8 cellular contexts compared by ENCODE assay signal in genomic region chr3:113212845-113213375, GRCh38. TPM values are rescaled to one million over a fixed set of nuclear protein-coding genes. Genes with fewer than 3 reads are reported as not detected.
DNase-seq lines count a peak whose midpoint lies in the region; ATAC-seq, FAIRE-seq and TF ChIP-seq lines count a peak whose summit lies in the region.
"Had no signal": no experiment of that assay in that cellular context is flagged by ENCODE, and none has a peak within 500 bp of the region (broad histone marks: within the 10 kb centered on the region; RNA-seq: fewer than 3 reads in every experiment).

No MANE protein-coding gene starts in this region.

- H3K4me3 ChIP-seq in HUES6 (ENCODE audit: low read depth, low read length): peak overlapping the region; percentile 96
- peak overlapping the region; percentile 70 to 94 for H3K4me3 ChIP-seq in ascending aorta
- peak overlapping the region; percentile 79 to 86 (median 82) for H3K4me3 ChIP-seq in keratinocyte (ENCODE audit: control insufficient read depth in 2 of 3, extremely low read depth in 1 of 3, insufficient read depth in 2 of 3, low read depth in 1 of 3, low read length in 3 of 3)

- H3K27ac Mint-ChIP-seq in stimulated activated naive CD8-positive, alpha-beta T cell treated with anti-CD3 and anti-CD28 coated beads, Interleukin-15, amount 100 ng/mL, for 72 hours: no peak overlapping the region

- peaks cover 19% of the 10 kb centered on the region for H3K4me1 Mint-ChIP-seq in stimulated activated naive CD8-positive, alpha-beta T cell treated with anti-CD3 and anti-CD28 coated beads, Interleukin-15, amount 100 ng/mL, for 72 hours

- H3K9ac ChIP-seq in HUES6 (ENCODE audit: low read length) (peak overlapping the region; percentile 89), keratinocyte (ENCODE audit: control insufficient read depth, extremely low read depth, insufficient read depth, low read length) (peak overlapping the region; percentile 77)

- H3K27ac ChIP-seq in HUES6 (ENCODE audit: low read depth, low read length): no peak overlapping the region
- peak overlapping the region; percentile 75 to 90 for H3K27ac ChIP-seq in ascending aorta
- peak overlapping the region; percentile 48 for H3K27ac ChIP-seq in keratinocyte (ENCODE audit: control insufficient read depth, insufficient read depth, low read length)
- H3K27ac ChIP-seq: RWPE1 had no signal

- dilution Hi-C loops in keratinocyte (cut with MboI; ENCODE audit: extremely low pct_ligation_motif_present, low sequenced_read_pairs): no loop called here

- intact Hi-C loops in ascending aorta (cut with DNase I): loop anchor here (5.0 kb wide), 3 partner anchors 49 to 1126 kb away; partner anchors contain the start of gene C3orf52

- H3K27me3 ChIP-seq in HUES6 (ENCODE audit: control insufficient read depth, insufficient read depth, low read length) (peaks cover 36% of the 10 kb centered on the region), ascending aorta (no peaks in the 10 kb centered on the region), keratinocyte (ENCODE audit: control insufficient read depth, extremely low read depth, insufficient read depth, low read length) (no peaks in the 10 kb centered on the region)

- peak; percentile 67 for FAIRE-seq in keratinocyte (lab: Jason Lieb, UNC)

- TF ChIP-seq CTCF in ascending aorta (IDR thresholded peaks at IDR 0.05) (no peak), keratinocyte (optimal IDR thresholded peaks at IDR 0.05 in 1 of 3, IDR thresholded peaks at IDR 0.05 in 1 of 3, conservative IDR thresholded peaks at IDR 0.05 in 1 of 3; ENCODE audit: extremely low read depth in 1 of 3, insufficient read depth in 2 of 3, low read length in 3 of 3) (no peak)

- H3K36me3 ChIP-seq in HUES6 (ENCODE audit: control insufficient read depth, insufficient read depth, low read length) (no peaks in the 10 kb centered on the region), ascending aorta (peaks cover 0 to 4% of the 10 kb centered on the region in 2 donors), keratinocyte (ENCODE audit: control insufficient read depth in 2 of 2, extremely low read depth in 1 of 2, insufficient read depth in 2 of 2, low read length in 2 of 2) (no peaks in the 10 kb centered on the region)

- H3K9me3 ChIP-seq in HUES6 (ENCODE audit: control insufficient read depth, insufficient read depth, low read depth, low read length) (no peaks in the 10 kb centered on the region), ascending aorta (no peaks in the 10 kb centered on the region), keratinocyte (ENCODE audit: control insufficient read depth, low read depth, low read length) (no peaks in the 10 kb centered on the region)

- H2AFZ ChIP-seq in keratinocyte (ENCODE audit: control insufficient read depth, low read length): peak overlapping the region; percentile 95

- no peak for DNase-seq in ascending aorta (ENCODE audit: low spot score in 2 of 2)
- DNase-seq in keratinocyte (ENCODE audit: low read depth, low spot score): no peak
- DNase-seq in stimulated activated naive CD8-positive, alpha-beta T cell treated with anti-CD3 and anti-CD28 coated beads, Interleukin-15, amount 100 ng/mL, for 72 hours: no peak
- no peak for DNase-seq in COLO668 (lab: John Stamatoyannopoulos, UW; ENCODE audit: unreplicated experiment)
- DNase-seq in medulla oblongata (ENCODE audit: extremely low spot score): no peak

- peaks cover 7% of the 10 kb centered on the region for H3K79me2 ChIP-seq in keratinocyte (ENCODE audit: control insufficient read depth, insufficient read depth, low read length)

- no peak for ATAC-seq in stimulated activated naive CD8-positive, alpha-beta T cell treated with anti-CD3 and anti-CD28 coated beads, Interleukin-15, amount 100 ng/mL, for 72 hours
- ATAC-seq in esophagus mucosa: no peak

- no peaks in the 10 kb centered on the region for H3K9me1 ChIP-seq in keratinocyte (ENCODE audit: control insufficient read depth, extremely low read depth, insufficient read depth, low read length)

- peak overlapping the region; percentile 99 for H3K4me2 ChIP-seq in keratinocyte (ENCODE audit: control insufficient read depth, extremely low read depth, insufficient read depth, low read depth, low read length)

- peaks cover 74% of the 10 kb centered on the region for H3K27me3 Mint-ChIP-seq in stimulated activated naive CD8-positive, alpha-beta T cell treated with anti-CD3 and anti-CD28 coated beads, Interleukin-15, amount 100 ng/mL, for 72 hours

- H3K4me1 ChIP-seq in HUES6 (ENCODE audit: control insufficient read depth, insufficient read depth, low read length) (peaks cover 20% of the 10 kb centered on the region), ascending aorta (peaks cover 0 to 4% of the 10 kb centered on the region in 2 donors), keratinocyte (ENCODE audit: control insufficient read depth, extremely low read depth, insufficient read depth, low read length) (peaks cover 32% of the 10 kb centered on the region)

- H3K9me3 Mint-ChIP-seq in stimulated activated naive CD8-positive, alpha-beta T cell treated with anti-CD3 and anti-CD28 coated beads, Interleukin-15, amount 100 ng/mL, for 72 hours: no peaks in the 10 kb centered on the region

- no peaks in the 10 kb centered on the region for H4K20me1 ChIP-seq in keratinocyte (ENCODE audit: control insufficient read depth, extremely low read depth, insufficient read depth, low read length)

- peak overlapping the region; percentile 70 to 76 for H3K4me3 Mint-ChIP-seq in stimulated activated naive CD8-positive, alpha-beta T cell treated with anti-CD3 and anti-CD28 coated beads, Interleukin-15, amount 100 ng/mL, for 72 hours

RNA-seq across cellular contexts. Expression of gene BOC, which starts 1.6 kb away (rescaled TPM):
- total RNA-seq in ascending aorta (31.3 TPM), esophagus mucosa (19.8 TPM)
- 9.3 to 11.3 TPM (median 11.2 TPM) in 3 replicates for polyA plus RNA-seq in keratinocyte
- 7.9 TPM for polyA plus RNA-seq in keratinocyte (2011; ENCODE audit: low read depth)
- 8.5 and 12.4 TPM in 2 replicates for polyA plus RNA-seq in keratinocyte (2011; cell fraction: cytosol; rRNA removed)
- 17.8 and 22.0 TPM in 2 replicates for polyA plus RNA-seq in keratinocyte (2011; cell fraction: nucleus; rRNA removed)
- 5.5 and 8.0 TPM in 2 replicates for polyA plus RNA-seq in keratinocyte (2012; ENCODE audit: low replicate concordance)
- polyA minus RNA-seq in keratinocyte: 16.0 to 20.6 TPM (median 16.2 TPM) in 3 replicates
- polyA minus RNA-seq in keratinocyte (2011; cell fraction: cytosol; rRNA and poly(A)+ RNA removed): 5.9 TPM
- 16.7 and 20.6 TPM in 2 replicates for polyA minus RNA-seq in keratinocyte (2011; cell fraction: nucleus; rRNA and poly(A)+ RNA removed)
